In the genomic region with DNA sequence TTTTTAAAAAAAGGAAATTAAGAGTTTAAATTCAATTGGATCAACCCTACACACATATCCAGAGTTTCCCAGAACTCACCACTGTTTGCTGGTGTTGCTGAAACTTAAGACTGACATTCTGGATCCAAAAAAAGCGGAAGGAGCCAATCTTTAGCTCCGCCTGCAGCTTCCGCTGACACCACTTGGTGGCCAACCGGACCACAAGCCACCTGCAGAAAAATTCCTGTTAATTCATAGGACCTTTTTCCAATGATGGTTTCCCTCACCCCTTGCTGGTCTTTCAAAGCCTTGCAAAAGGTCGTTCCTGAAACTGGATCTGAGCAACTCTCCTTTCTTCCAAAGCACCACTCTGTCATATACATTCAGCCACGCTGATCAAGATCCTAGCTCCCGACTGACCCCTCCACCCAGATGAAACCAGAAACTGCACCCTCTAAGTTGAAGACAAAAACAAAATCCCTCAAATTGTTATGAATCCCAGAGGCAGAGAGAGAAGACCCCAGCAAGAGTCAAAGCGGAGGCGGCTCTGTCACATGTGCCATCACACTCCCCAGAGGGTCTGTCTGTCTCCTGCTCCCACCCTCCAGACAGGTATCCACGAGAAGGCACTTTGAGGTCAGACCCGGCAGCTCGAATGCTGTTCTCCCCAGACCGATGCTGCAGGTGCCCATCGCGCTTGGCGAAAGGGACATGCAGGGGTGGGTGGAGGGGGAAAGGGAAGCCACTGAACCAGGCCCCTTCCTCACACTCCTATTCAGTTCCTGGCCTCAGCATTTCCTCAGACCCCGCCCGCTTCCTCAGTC, we compare ENCODE assay signal across 2 cellular contexts.
TF ChIP-seq lines count a peak whose summit lies in the region.

No MANE protein-coding gene starts in this region.

TF ChIP-seq in WTC11, 78 proteins besides CTCF, POLR2A, EP300 and RAD21:
- TF ChIP-seq MYBL2 (CRISPR knock-in tag; IDR thresholded peaks at IDR 0.05) (no peak), TP53 (CRISPR knock-in tag; IDR thresholded peaks at IDR 0.05) (no peak), CREM (CRISPR knock-in tag; IDR thresholded peaks at IDR 0.05) (no peak), PRRX2 (CRISPR knock-in tag; IDR thresholded peaks at IDR 0.05) (no peak), ZNF138 (CRISPR knock-in tag; conservative IDR thresholded peaks at IDR 0.05) (no peak)
- TF ChIP-seq, protein P1, sequence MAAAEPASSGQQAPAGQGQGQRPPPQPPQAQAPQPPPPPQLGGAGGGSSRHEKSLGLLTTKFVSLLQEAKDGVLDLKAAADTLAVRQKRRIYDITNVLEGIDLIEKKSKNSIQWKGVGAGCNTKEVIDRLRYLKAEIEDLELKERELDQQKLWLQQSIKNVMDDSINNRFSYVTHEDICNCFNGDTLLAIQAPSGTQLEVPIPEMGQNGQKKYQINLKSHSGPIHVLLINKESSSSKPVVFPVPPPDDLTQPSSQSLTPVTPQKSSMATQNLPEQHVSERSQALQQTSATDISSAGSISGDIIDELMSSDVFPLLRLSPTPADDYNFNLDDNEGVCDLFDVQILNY (CRISPR knock-in tag; IDR thresholded peaks at IDR 0.05), result no peak
- TF ChIP-seq, protein P2, sequence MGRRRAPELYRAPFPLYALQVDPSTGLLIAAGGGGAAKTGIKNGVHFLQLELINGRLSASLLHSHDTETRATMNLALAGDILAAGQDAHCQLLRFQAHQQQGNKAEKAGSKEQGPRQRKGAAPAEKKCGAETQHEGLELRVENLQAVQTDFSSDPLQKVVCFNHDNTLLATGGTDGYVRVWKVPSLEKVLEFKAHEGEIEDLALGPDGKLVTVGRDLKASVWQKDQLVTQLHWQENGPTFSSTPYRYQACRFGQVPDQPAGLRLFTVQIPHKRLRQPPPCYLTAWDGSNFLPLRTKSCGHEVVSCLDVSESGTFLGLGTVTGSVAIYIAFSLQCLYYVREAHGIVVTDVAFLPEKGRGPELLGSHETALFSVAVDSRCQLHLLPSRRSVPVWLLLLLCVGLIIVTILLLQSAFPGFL (CRISPR knock-in tag; IDR thresholded peaks at IDR 0.05; ENCODE audit: borderline replicate concordance), result no peak
- TF ChIP-seq, protein P3, sequence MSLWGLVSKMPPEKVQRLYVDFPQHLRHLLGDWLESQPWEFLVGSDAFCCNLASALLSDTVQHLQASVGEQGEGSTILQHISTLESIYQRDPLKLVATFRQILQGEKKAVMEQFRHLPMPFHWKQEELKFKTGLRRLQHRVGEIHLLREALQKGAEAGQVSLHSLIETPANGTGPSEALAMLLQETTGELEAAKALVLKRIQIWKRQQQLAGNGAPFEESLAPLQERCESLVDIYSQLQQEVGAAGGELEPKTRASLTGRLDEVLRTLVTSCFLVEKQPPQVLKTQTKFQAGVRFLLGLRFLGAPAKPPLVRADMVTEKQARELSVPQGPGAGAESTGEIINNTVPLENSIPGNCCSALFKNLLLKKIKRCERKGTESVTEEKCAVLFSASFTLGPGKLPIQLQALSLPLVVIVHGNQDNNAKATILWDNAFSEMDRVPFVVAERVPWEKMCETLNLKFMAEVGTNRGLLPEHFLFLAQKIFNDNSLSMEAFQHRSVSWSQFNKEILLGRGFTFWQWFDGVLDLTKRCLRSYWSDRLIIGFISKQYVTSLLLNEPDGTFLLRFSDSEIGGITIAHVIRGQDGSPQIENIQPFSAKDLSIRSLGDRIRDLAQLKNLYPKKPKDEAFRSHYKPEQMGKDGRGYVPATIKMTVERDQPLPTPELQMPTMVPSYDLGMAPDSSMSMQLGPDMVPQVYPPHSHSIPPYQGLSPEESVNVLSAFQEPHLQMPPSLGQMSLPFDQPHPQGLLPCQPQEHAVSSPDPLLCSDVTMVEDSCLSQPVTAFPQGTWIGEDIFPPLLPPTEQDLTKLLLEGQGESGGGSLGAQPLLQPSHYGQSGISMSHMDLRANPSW (CRISPR knock-in tag; conservative IDR thresholded peaks at IDR 0.05; ENCODE audit: low read depth), result no peak
- TF ChIP-seq, protein P4, sequence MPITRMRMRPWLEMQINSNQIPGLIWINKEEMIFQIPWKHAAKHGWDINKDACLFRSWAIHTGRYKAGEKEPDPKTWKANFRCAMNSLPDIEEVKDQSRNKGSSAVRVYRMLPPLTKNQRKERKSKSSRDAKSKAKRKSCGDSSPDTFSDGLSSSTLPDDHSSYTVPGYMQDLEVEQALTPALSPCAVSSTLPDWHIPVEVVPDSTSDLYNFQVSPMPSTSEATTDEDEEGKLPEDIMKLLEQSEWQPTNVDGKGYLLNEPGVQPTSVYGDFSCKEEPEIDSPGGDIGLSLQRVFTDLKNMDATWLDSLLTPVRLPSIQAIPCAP (CRISPR knock-in tag; IDR thresholded peaks at IDR 0.05), result no peak
- TF ChIP-seq, protein P5, sequence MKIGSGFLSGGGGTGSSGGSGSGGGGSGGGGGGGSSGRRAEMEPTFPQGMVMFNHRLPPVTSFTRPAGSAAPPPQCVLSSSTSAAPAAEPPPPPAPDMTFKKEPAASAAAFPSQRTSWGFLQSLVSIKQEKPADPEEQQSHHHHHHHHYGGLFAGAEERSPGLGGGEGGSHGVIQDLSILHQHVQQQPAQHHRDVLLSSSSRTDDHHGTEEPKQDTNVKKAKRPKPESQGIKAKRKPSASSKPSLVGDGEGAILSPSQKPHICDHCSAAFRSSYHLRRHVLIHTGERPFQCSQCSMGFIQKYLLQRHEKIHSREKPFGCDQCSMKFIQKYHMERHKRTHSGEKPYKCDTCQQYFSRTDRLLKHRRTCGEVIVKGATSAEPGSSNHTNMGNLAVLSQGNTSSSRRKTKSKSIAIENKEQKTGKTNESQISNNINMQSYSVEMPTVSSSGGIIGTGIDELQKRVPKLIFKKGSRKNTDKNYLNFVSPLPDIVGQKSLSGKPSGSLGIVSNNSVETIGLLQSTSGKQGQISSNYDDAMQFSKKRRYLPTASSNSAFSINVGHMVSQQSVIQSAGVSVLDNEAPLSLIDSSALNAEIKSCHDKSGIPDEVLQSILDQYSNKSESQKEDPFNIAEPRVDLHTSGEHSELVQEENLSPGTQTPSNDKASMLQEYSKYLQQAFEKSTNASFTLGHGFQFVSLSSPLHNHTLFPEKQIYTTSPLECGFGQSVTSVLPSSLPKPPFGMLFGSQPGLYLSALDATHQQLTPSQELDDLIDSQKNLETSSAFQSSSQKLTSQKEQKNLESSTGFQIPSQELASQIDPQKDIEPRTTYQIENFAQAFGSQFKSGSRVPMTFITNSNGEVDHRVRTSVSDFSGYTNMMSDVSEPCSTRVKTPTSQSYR (CRISPR knock-in tag; IDR thresholded peaks at IDR 0.05), result no peak

TF ChIP-seq in endothelial cell of umbilical vein, 7 proteins besides CTCF, POLR2A, EP300 and RAD21:
- TF ChIP-seq MYC (IDR thresholded peaks at IDR 0.05; ENCODE audit: low read depth, low read length), result no peak
- TF ChIP-seq JUN (IDR thresholded peaks at IDR 0.05; ENCODE audit: borderline replicate concordance, insufficient read depth, insufficient read length, low read depth), result no peak
- no peak for TF ChIP-seq FOS (IDR thresholded peaks at IDR 0.05; ENCODE audit: borderline replicate concordance, insufficient read depth, low read length)
- TF ChIP-seq, protein P6, sequence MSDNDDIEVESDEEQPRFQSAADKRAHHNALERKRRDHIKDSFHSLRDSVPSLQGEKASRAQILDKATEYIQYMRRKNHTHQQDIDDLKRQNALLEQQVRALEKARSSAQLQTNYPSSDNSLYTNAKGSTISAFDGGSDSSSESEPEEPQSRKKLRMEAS (IDR thresholded peaks at IDR 0.05; ENCODE audit: insufficient read depth, insufficient read length), result no peak
- TF ChIP-seq GATA2 (IDR thresholded peaks at IDR 0.05; ENCODE audit: insufficient read depth, insufficient read length, low read depth, low read length), result no peak
- TF ChIP-seq EZH2 (IDR thresholded peaks at IDR 0.05; ENCODE audit: borderline replicate concordance, low read depth, low read length, severe bottlenecking), result no peak
- no peak for TF ChIP-seq POLR2AphosphoS5 (IDR thresholded peaks at IDR 0.05; ENCODE audit: insufficient read depth, low read depth, low read length)
